ENCODE assay signal across 8 cellular contexts in genomic region chr2:127416486-127417001, GRCh38. TPM values are rescaled to one million over a fixed set of nuclear protein-coding genes. Genes with fewer than 3 reads are reported as not detected.
DNase-seq lines count a peak whose midpoint lies in the region; ATAC-seq and TF ChIP-seq lines count a peak whose summit lies in the region.

No MANE protein-coding gene starts in this region.

- DNase-seq in IMR-90, result no peak
- DNase-seq in central memory CD8-positive, alpha-beta T cell (ENCODE audit: low spot score in 2 of 2), result no peak
- DNase-seq in neuronal stem cell (ENCODE audit: low spot score), result no peak
- DNase-seq in posterior vena cava (ENCODE audit: low spot score), result no peak
- no peak for DNase-seq in mesenteric fat pad (ENCODE audit: low spot score)

- intact Hi-C loops in IMR-90 (cut with micrococcal nuclease) (no loop called here), posterior vena cava (cut with DNase I) (no loop called here)

- TF ChIP-seq POLR2A in IMR-90 (IDR thresholded peaks at IDR 0.05; ENCODE audit: low read depth, low read length), result no peak

- no peak overlapping the region for H4K5ac ChIP-seq in IMR-90 (ENCODE audit: low read depth, low read length)

- H3K27ac ChIP-seq in IMR-90 (ENCODE audit: insufficient read depth, low read length) (no peak overlapping the region), neuronal stem cell (replicated peaks; ENCODE audit: low read length) (no peak overlapping the region)

- H3K27me3 ChIP-seq in IMR-90 (ENCODE audit: control insufficient read depth, insufficient read depth, low read length) (peaks cover 6% of the 10 kb centered on the region; the same call in 1 of the 2 replicates), neuronal stem cell (ENCODE audit: control insufficient read depth in 3 of 3, insufficient read depth in 3 of 3, low read depth in 1 of 3, low read length in 3 of 3) (peaks cover 5 to 69% (median 21%) of the 10 kb centered on the region in 3 experiments)

- dilution Hi-C loops in IMR-90 (cut with HindIII; ENCODE audit: low sequenced_read_pairs, unreplicated experiment), result no loop called here

- no peak for TF ChIP-seq RAD21 in IMR-90 (IDR thresholded peaks at IDR 0.05; ENCODE audit: low read length)

- H2BK120ac ChIP-seq in IMR-90 (ENCODE audit: low read depth, low read length) (peak overlapping the region; percentile 55), neuronal stem cell (ENCODE audit: low read depth, low read length) (no peak overlapping the region)

- no peak overlapping the region for H3K56ac ChIP-seq in IMR-90 (ENCODE audit: extremely low read depth, insufficient read depth, low read length)

- no peak overlapping the region for H2BK12ac ChIP-seq in neuronal stem cell (ENCODE audit: low read length)

- no peaks in the 10 kb centered on the region for H3K36me3 Mint-ChIP-seq in central memory CD8-positive, alpha-beta T cell (ENCODE audit: insufficient read depth)

- H3K23ac ChIP-seq in IMR-90 (ENCODE audit: low read depth, low read length) (peak overlapping the region; percentile 66; the same call in 1 of the 2 replicates), neuronal stem cell (ENCODE audit: low read depth, low read length, poor library complexity) (peak overlapping the region; percentile 75)

- peaks cover 15% of the 10 kb centered on the region for H3K27me3 Mint-ChIP-seq in central memory CD8-positive, alpha-beta T cell

- H2AFZ ChIP-seq in IMR-90 (replicated peaks; ENCODE audit: low read length, poor library complexity) (peak overlapping the region; percentile 75), neuronal stem cell (ENCODE audit: low read length) (peak overlapping the region; percentile 91)

- no peaks in the 10 kb centered on the region for H4K20me1 ChIP-seq in IMR-90 (ENCODE audit: insufficient read depth, low read length)

- no peak overlapping the region for H3K4me3 ChIP-seq in IMR-90 (ENCODE audit: insufficient read depth, low read depth, low read length)
- H3K4me3 ChIP-seq in neuronal stem cell (ENCODE audit: low read length in 2 of 2), result peak overlapping the region in 1 of 2 donors; percentile 67

- H3K4me1 ChIP-seq in IMR-90 (ENCODE audit: control insufficient read depth, insufficient read depth, low read length), result peaks cover 15% of the 10 kb centered on the region
- peaks cover 0 to 4% of the 10 kb centered on the region in 2 donors for H3K4me1 ChIP-seq in neuronal stem cell (ENCODE audit: control insufficient read depth in 2 of 2, insufficient read depth in 1 of 2, low read depth in 1 of 2, low read length in 2 of 2)

- no peak overlapping the region; the same call in 1 of the 2 replicates for H4K91ac ChIP-seq in IMR-90 (ENCODE audit: insufficient read depth, low read depth, low read length)
- no peak overlapping the region for H4K91ac ChIP-seq in neuronal stem cell (ENCODE audit: low read depth, low read length, poor library complexity)

- in situ Hi-C loops in IMR-90 (cut with MboI; ENCODE audit: low sequenced_read_pairs), result no loop called here

- peak overlapping the region; percentile 79 for H3K27ac Mint-ChIP-seq in central memory CD8-positive, alpha-beta T cell (ENCODE audit: low read depth)

- H2AK5ac ChIP-seq in IMR-90 (ENCODE audit: low read depth, low read length), result peak overlapping the region; percentile 39; the same call in 1 of the 2 replicates
- H2AK5ac ChIP-seq in neuronal stem cell (ENCODE audit: low read depth, low read length), result peak overlapping the region; percentile 11

- no peak overlapping the region for H2BK20ac ChIP-seq in IMR-90 (ENCODE audit: low read depth, low read length)

- H3K18ac ChIP-seq in IMR-90 (ENCODE audit: low read depth, low read length), result no peak overlapping the region
- H3K18ac ChIP-seq in neuronal stem cell (ENCODE audit: low read length), result peak overlapping the region; percentile 15

- no peak overlapping the region for H3K4me2 ChIP-seq in IMR-90 (ENCODE audit: low read depth, low read length)
- peak overlapping the region; percentile 71 for H3K4me2 ChIP-seq in neuronal stem cell (ENCODE audit: insufficient read depth, low read length, poor library complexity, severe bottlenecking)

- H3K14ac ChIP-seq in IMR-90 (replicated peaks; ENCODE audit: low read depth, low read length) (peak overlapping the region; percentile 35; the same call in 1 of the 2 replicates), neuronal stem cell (ENCODE audit: low read length) (peak overlapping the region; percentile 91)

- CTCF ChIA-PET in IMR-90 (lab: Yijun Ruan, JAX), result interaction anchor here (1.1 kb wide), 1 partner anchor 17 kb away, joined by 4 read pairs; no protein-coding TSS in a partner anchor

- H2BK5ac ChIP-seq in IMR-90 (ENCODE audit: low read depth, low read length, poor library complexity, severe bottlenecking) (no peak overlapping the region), neuronal stem cell (ENCODE audit: low read length) (peak overlapping the region; percentile 83)

- BruUV-seq in IMR-90 (replicated peaks; lab: Mats Ljungman, UMichigan), result no TSS peak

- POLR2A ChIA-PET in IMR-90 (lab: Charles Lee; ENCODE audit: unreplicated experiment), result no interaction called here

- H3K4me1 Mint-ChIP-seq in central memory CD8-positive, alpha-beta T cell, result peaks cover 24% of the 10 kb centered on the region

- H4K8ac ChIP-seq in IMR-90 (ENCODE audit: low read depth in 2 of 2, low read length in 2 of 2), result no peak overlapping the region; a peak in 1 of 4 replicates
- H4K8ac ChIP-seq in neuronal stem cell (ENCODE audit: low read depth, low read length), result no peak overlapping the region

- ATAC-seq in GM18508 (IDR thresholded peaks at IDR 0.05; ENCODE audit: insufficient read depth, unreplicated experiment) (peak; percentile 10), IMR-90 (ENCODE audit: low read depth) (no peak), HG03571 (IDR thresholded peaks at IDR 0.05; ENCODE audit: unreplicated experiment) (no peak), HG02938 (IDR thresholded peaks at IDR 0.05; ENCODE audit: unreplicated experiment) (no peak)
- ATAC-seq in central memory CD8-positive, alpha-beta T cell (replicated peaks; ENCODE audit: extremely low read depth, poor library complexity, severe bottlenecking), result peak; percentile 15

- H2AK9ac ChIP-seq in IMR-90 (replicated peaks; ENCODE audit: low read depth, low read length, poor library complexity), result peak overlapping the region; percentile 45

- peak overlapping the region; percentile 84 for H3K4me3 Mint-ChIP-seq in central memory CD8-positive, alpha-beta T cell

- H3K4ac ChIP-seq in IMR-90 (ENCODE audit: low read depth, low read length) (peak overlapping the region; percentile 8), neuronal stem cell (ENCODE audit: low read length) (no peak overlapping the region)

- H3K9ac ChIP-seq in IMR-90 (ENCODE audit: low read depth, low read length) (no peak overlapping the region), neuronal stem cell (ENCODE audit: low read depth, low read length, poor library complexity) (no peak overlapping the region)

- TF ChIP-seq CTCF in IMR-90 (conservative IDR thresholded peaks at IDR 0.05; ENCODE audit: low read depth, low read length), result no peak

- peaks cover 0 to 4% of the 10 kb centered on the region in 2 experiments; a peak in 1 of 4 replicates for H3K79me1 ChIP-seq in IMR-90 (ENCODE audit: low read depth in 1 of 2, low read length in 2 of 2)
- H3K79me1 ChIP-seq in neuronal stem cell (ENCODE audit: low read depth, low read length), result no peaks in the 10 kb centered on the region

- WGBS in IMR-90 (ENCODE audit: extremely low coverage in 2 of 2, insufficient read length in 1 of 2), 2 experiments, result 40% methylated on average over 1 of the region's 6 CpGs; no CpG with 5 or more reads in 1 of the 2 experiments
- WGBS in neuronal stem cell (ENCODE audit: extremely low coverage in 2 of 2, insufficient read length in 2 of 2, insufficient replicate concordance in 1 of 2), 2 donors, result no CpG with 5 or more reads among the region's 6 CpGs

- no peaks in the 10 kb centered on the region for H3K9me3 ChIP-seq in IMR-90 (ENCODE audit: control insufficient read depth, insufficient read depth, low read length)
- peaks cover 0 to 7% of the 10 kb centered on the region in 2 donors for H3K9me3 ChIP-seq in neuronal stem cell (replicated peaks in 1 of 2; ENCODE audit: control insufficient read depth in 2 of 2, insufficient read depth in 1 of 2, low read depth in 1 of 2, low read length in 2 of 2)

- no peaks in the 10 kb centered on the region for H3K36me3 ChIP-seq in IMR-90 (ENCODE audit: control insufficient read depth, insufficient read depth, low read length)
- no peaks in the 10 kb centered on the region for H3K36me3 ChIP-seq in neuronal stem cell (replicated peaks in 1 of 2; ENCODE audit: control insufficient read depth in 2 of 2, insufficient read depth in 2 of 2, low read length in 2 of 2)

- no peak overlapping the region; the same call in 2 of the 3 replicates for H2BK15ac ChIP-seq in IMR-90 (ENCODE audit: low read depth, low read length)
- H2BK15ac ChIP-seq in neuronal stem cell (ENCODE audit: low read length), result peak overlapping the region; percentile 59

- peaks cover 19% of the 10 kb centered on the region; the same call in 1 of the 2 replicates for H3K9me1 ChIP-seq in IMR-90 (ENCODE audit: insufficient read depth, low read length)

- no peaks in the 10 kb centered on the region for H3K9me3 Mint-ChIP-seq in central memory CD8-positive, alpha-beta T cell

TF ChIP-seq in IMR-90, 13 proteins besides CTCF, POLR2A, EP300 and RAD21 (continues in another document):
- no peak for TF ChIP-seq BHLHE40 (IDR thresholded peaks at IDR 0.05; ENCODE audit: low read depth, low read length)
- TF ChIP-seq USF2 (IDR thresholded peaks at IDR 0.05; ENCODE audit: low read depth, low read length), result no peak

RNA-seq across cellular contexts. Expression of gene PROC, which starts 1.7 kb away (rescaled TPM):
- total RNA-seq in IMR-90 (2012; rRNA removed) (0.28 TPM in 1 of 2 replicates, not detected in the other), posterior vena cava (not detected), mesenteric fat pad (not detected)
- 0.07 TPM in 1 of 2 replicates, not detected in the other for polyA plus RNA-seq in IMR-90 (2012; rRNA removed)
- polyA plus RNA-seq in IMR-90 (2012; cell fraction: cytosol; rRNA removed), result 0.10 TPM in 1 of 2 replicates, not detected in the other
- polyA plus RNA-seq in IMR-90 (2012; cell fraction: nucleus; rRNA removed; ENCODE audit: low replicate concordance), result 0.05 and 0.22 TPM in 2 replicates
- polyA plus RNA-seq in neuronal stem cell (2013, experiment 1 of 2), result 0.07 TPM
- polyA plus RNA-seq in neuronal stem cell (2013, experiment 2 of 2), result 0.07 TPM

RNA-seq across cellular contexts. Expression of gene MAP3K2, which starts 28.8 kb away (rescaled TPM):
- total RNA-seq in IMR-90 (2012; rRNA removed) (30.8 and 31.9 TPM in 2 replicates), posterior vena cava (10 to 100 TPM; 63.9 to 68.5 TPM), mesenteric fat pad (62.0 TPM)
- 6.2 and 6.5 TPM in 2 replicates for polyA plus RNA-seq in IMR-90 (2012; rRNA removed)
- 2.0 and 2.1 TPM in 2 replicates for polyA plus RNA-seq in IMR-90 (2012; cell fraction: cytosol; rRNA removed)
- polyA plus RNA-seq in IMR-90 (2012; cell fraction: nucleus; rRNA removed; ENCODE audit: low replicate concordance), result 3.2 and 7.7 TPM in 2 replicates
- 9.5 TPM for polyA plus RNA-seq in neuronal stem cell (2013, experiment 1 of 2)
- 10.4 TPM for polyA plus RNA-seq in neuronal stem cell (2013, experiment 2 of 2)

Comparison
In these comparisons a context has a peak if more than half of its experiments do, and no peak if none do; other contexts are left out.
1. ATAC-seq: peak in GM18508 (single experiment) and central memory CD8-positive, alpha-beta T cell (single experiment); none in IMR-90 (single experiment), HG03571 (single experiment) and HG02938 (single experiment).